In genomic region chr6:44301782-44302564, GRCh38 we compare ENCODE assay signal across 22 cellular contexts. TPM values are rescaled to one million over a fixed set of nuclear protein-coding genes. Genes with fewer than 3 reads are reported as not detected.
"Had no signal": no experiment of that assay in that cellular context is flagged by ENCODE, and none has a peak within 500 bp of the region (broad histone marks: within the 10 kb centered on the region; RNA-seq: fewer than 3 reads in every experiment).

No MANE protein-coding gene starts in this region.

- DNase-seq: activated B cell treated with CpG ODN at 0.5 μM for 24 hours; activated CD4-positive, alpha-beta T cell treated with anti-CD3 and anti-CD28 coated beads for 1 hour; activated CD4-positive, alpha-beta T cell treated with anti-CD3 and anti-CD28 coated beads, Interleukin-2, amount 10 ng/mL, durations not matched to agents 24 days and 14 days; activated CD4-positive, alpha-beta T cell treated with anti-CD3 and anti-CD28 coated beads, Interleukin-2, amount 50 U/mL, for 48 hours; activated CD8-positive, alpha-beta memory T cell treated with anti-CD3 and anti-CD28 coated beads, Interleukin-2, amount 10 ng/mL, durations not matched to agents 7 days and 5 days; activated naive CD4-positive, alpha-beta T cell treated with anti-CD3 and anti-CD28 coated beads, Interleukin-2, amount 50 U/mL, for 16 hours; activated naive CD8-positive, alpha-beta T cell treated with anti-CD3 and anti-CD28 coated beads, Interleukin-2, amount 10 ng/mL, durations not matched to agents 7 days and 5 days; activated T-cell treated with anti-CD3 and anti-CD28 coated beads, Interleukin-2, amount 50 U/mL, for 48 hours; amniotic stem cell; cerebellar nuclear complex; MM.1S; NCI-H1105; NCI-H1436; NCI-H1694 treated with DMSO at 0.1 percent for 48 hours; NCI-H2029 treated with DMSO at 0.1 percent for 48 hours; NCI-H510A treated with DMSO at 0.1 percent for 48 hours; PC-3; SHP77 treated with DMSO at 0.1 percent for 48 hours had no signal

- H3K27ac ChIP-seq: KMS-11 had no signal

- H3K27ac Mint-ChIP-seq: activated B cell treated with CpG ODN at 0.5 μM for 24 hours; activated CD4-positive, alpha-beta T cell treated with anti-CD3 and anti-CD28 coated beads, Interleukin-2, amount 10 ng/mL, durations not matched to agents 24 days and 14 days; activated CD8-positive, alpha-beta memory T cell treated with anti-CD3 and anti-CD28 coated beads, Interleukin-2, amount 10 ng/mL, durations not matched to agents 7 days and 5 days; activated naive CD8-positive, alpha-beta T cell treated with anti-CD3 and anti-CD28 coated beads, Interleukin-2, amount 10 ng/mL, durations not matched to agents 7 days and 5 days; activated T-helper 17 cell treated with anti-CD3 and anti-CD28 coated beads, Interleukin-2, amount 50 U/mL, for 72 hours; T-helper 1 cell treated with Interleukin-12 subunit alpha and Interleukin-12 subunit beta and Interleukin-4 antibody, amounts not matched to agents 30 μg/mL and 1 μg/mL, for 36 hours had no signal

- H3K4me3 Mint-ChIP-seq: activated B cell treated with CpG ODN at 0.5 μM for 24 hours; activated CD4-positive, alpha-beta T cell treated with anti-CD3 and anti-CD28 coated beads, Interleukin-2, amount 10 ng/mL, durations not matched to agents 24 days and 14 days; activated CD8-positive, alpha-beta memory T cell treated with anti-CD3 and anti-CD28 coated beads, Interleukin-2, amount 10 ng/mL, durations not matched to agents 7 days and 5 days; activated naive CD8-positive, alpha-beta T cell treated with anti-CD3 and anti-CD28 coated beads, Interleukin-2, amount 10 ng/mL, durations not matched to agents 7 days and 5 days; activated T-helper 17 cell treated with anti-CD3 and anti-CD28 coated beads, Interleukin-2, amount 50 U/mL, for 72 hours; T-helper 1 cell treated with Interleukin-12 subunit alpha and Interleukin-12 subunit beta and Interleukin-4 antibody, amounts not matched to agents 30 μg/mL and 1 μg/mL, for 36 hours had no signal

- H3K9ac ChIP-seq: KMS-11 had no signal

- H3K9me3 Mint-ChIP-seq: activated B cell treated with CpG ODN at 0.5 μM for 24 hours; activated CD4-positive, alpha-beta T cell treated with anti-CD3 and anti-CD28 coated beads, Interleukin-2, amount 10 ng/mL, durations not matched to agents 24 days and 14 days; activated naive CD8-positive, alpha-beta T cell treated with anti-CD3 and anti-CD28 coated beads, Interleukin-2, amount 10 ng/mL, durations not matched to agents 7 days and 5 days; activated T-helper 17 cell treated with anti-CD3 and anti-CD28 coated beads, Interleukin-2, amount 50 U/mL, for 72 hours; T-helper 1 cell treated with Interleukin-12 subunit alpha and Interleukin-12 subunit beta and Interleukin-4 antibody, amounts not matched to agents 30 μg/mL and 1 μg/mL, for 36 hours had no signal

- H3K4me1 Mint-ChIP-seq: activated T-helper 17 cell treated with anti-CD3 and anti-CD28 coated beads, Interleukin-2, amount 50 U/mL, for 72 hours had no signal

RNA-seq across cellular contexts. Expression of gene TMEM151B, which starts 31.7 kb away (rescaled TPM):
- total RNA-seq: activated B cell treated with CpG ODN at 0.5 μM for 24 hours; activated CD4-positive, alpha-beta T cell treated with anti-CD3 and anti-CD28 coated beads, Interleukin-2, amount 10 ng/mL, durations not matched to agents 24 days and 14 days; activated naive CD8-positive, alpha-beta T cell treated with anti-CD3 and anti-CD28 coated beads, Interleukin-2, amount 10 ng/mL, durations not matched to agents 7 days and 5 days; PC-3 had no signal

RNA-seq across cellular contexts. Expression of gene SPATS1, which starts 40.5 kb away (rescaled TPM):
- total RNA-seq: activated B cell treated with CpG ODN at 0.5 μM for 24 hours; activated CD4-positive, alpha-beta T cell treated with anti-CD3 and anti-CD28 coated beads, Interleukin-2, amount 10 ng/mL, durations not matched to agents 24 days and 14 days; activated CD8-positive, alpha-beta memory T cell treated with anti-CD3 and anti-CD28 coated beads, Interleukin-2, amount 10 ng/mL, durations not matched to agents 7 days and 5 days; activated naive CD8-positive, alpha-beta T cell treated with anti-CD3 and anti-CD28 coated beads, Interleukin-2, amount 10 ng/mL, durations not matched to agents 7 days and 5 days; activated T-helper 17 cell treated with anti-CD3 and anti-CD28 coated beads, Interleukin-2, amount 50 U/mL, for 72 hours; cardiac septum; PC-3 had no signal
